In genomic region chr6:150439373-150439772, GRCh38 we compare ENCODE assay signal across 10 cellular contexts.
"Had no signal": no experiment of that assay in that cellular context is flagged by ENCODE, and none has a peak within 500 bp of the region (broad histone marks: within the 10 kb centered on the region; RNA-seq: fewer than 3 reads in every experiment).

No MANE protein-coding gene starts in this region.

- ATAC-seq: HCT116, HepG2 had no signal

- H3K4me3 Mint-ChIP-seq: HFFc6, IgD-negative memory B cell had no signal

- H3K27me3 Mint-ChIP-seq: IgD-negative memory B cell had no signal

- H2AFZ ChIP-seq: GM23248 had no signal

- H3K36me3 Mint-ChIP-seq: IgD-negative memory B cell had no signal

- H3K9me3 ChIP-seq: HAP-1 had no signal

- H3K36me3 ChIP-seq: HAP-1 had no signal

- H3K27ac ChIP-seq: GM23248, HL-60 had no signal

- FAIRE-seq: HepG2 had no signal

- DNase-seq: GM23248, GOT3, H7, HFFc6, KG1 had no signal

- H3K4me3 ChIP-seq: GM23248, HAP-1 had no signal

- H3K9ac ChIP-seq: GM23248 had no signal

- H3K27ac Mint-ChIP-seq: HFFc6 had no signal

- H3K4me1 ChIP-seq: HAP-1 had no signal
